Comparison of ENCODE assay signal across 16 cellular contexts in the genomic region with DNA sequence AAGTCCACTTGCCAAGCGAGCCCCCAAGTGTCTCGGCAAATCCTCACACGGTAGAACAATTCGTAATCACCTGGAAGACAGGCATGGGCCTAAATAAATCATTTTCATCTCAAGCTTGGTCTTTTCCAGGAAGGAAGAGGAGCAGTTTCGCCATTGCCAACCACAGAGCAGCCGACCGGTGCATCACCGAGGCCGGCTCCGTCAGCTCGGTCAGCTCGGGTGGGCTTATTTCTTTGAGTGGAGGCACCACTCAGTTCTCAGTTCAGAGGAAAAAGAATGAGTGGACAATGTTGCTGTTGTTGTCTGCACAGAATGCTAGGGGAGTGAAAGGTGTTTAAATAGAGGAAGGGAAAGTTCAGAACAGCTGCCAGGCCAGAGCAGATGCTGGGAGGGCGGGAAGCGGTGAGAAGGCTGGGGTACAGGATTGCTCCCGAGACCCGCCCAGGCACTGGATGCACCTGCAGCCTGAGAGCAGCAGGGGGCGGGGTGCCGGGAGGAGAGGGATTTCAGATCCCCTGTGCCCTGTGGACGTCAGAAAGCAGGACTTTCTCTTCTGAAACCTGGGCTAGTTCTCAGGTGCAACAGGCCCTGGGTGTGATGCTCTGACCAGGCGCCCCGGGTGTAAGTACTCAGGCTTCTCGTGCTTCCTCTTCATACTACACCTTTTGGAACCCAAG. TPM values are rescaled to one million over a fixed set of nuclear protein-coding genes. Genes with fewer than 3 reads are reported as not detected.
DNase-seq lines count a peak whose midpoint lies in the region; ATAC-seq and TF ChIP-seq lines count a peak whose summit lies in the region.
"Had no signal": no experiment of that assay in that cellular context is flagged by ENCODE, and none has a peak within 500 bp of the region (broad histone marks: within the 10 kb centered on the region; RNA-seq: fewer than 3 reads in every experiment).

No MANE protein-coding gene starts in this region.

- no peak overlapping the region for H4K8ac ChIP-seq in neuronal stem cell (ENCODE audit: low read depth, low read length)

- WGBS in neuronal stem cell (ENCODE audit: extremely low coverage in 2 of 2, insufficient read length in 2 of 2, insufficient replicate concordance in 1 of 2), 2 donors = no CpG with 5 or more reads among the region's 22 CpGs
- 77 to 89% (median 80%) methylated on average over 22 of the region's 22 CpGs for WGBS in spleen, 5 donors

- H3K27me3 Mint-ChIP-seq in central memory CD8-positive, alpha-beta T cell = no peaks in the 10 kb centered on the region
- H3K27me3 Mint-ChIP-seq: stimulated activated naive CD8-positive, alpha-beta T cell treated with anti-CD3 and anti-CD28 coated beads, Interleukin-15, amount 100 ng/mL, for 72 hours had no signal

- H3K14ac ChIP-seq in neuronal stem cell (ENCODE audit: low read length) = no peak overlapping the region

- TF ChIP-seq CTCF in GM12864 (IDR thresholded peaks at IDR 0.05; ENCODE audit: low read depth, low read length, missing control alignments) = peak; percentile 36
- TF ChIP-seq CTCF in spleen (IDR thresholded peaks at IDR 0.05 in 8 of 11, conservative IDR thresholded peaks at IDR 0.05 in 3 of 11) = no peak

- no peak overlapping the region for H3K4me2 ChIP-seq in neuronal stem cell (ENCODE audit: insufficient read depth, low read length, poor library complexity, severe bottlenecking)

- H2BK15ac ChIP-seq in neuronal stem cell (ENCODE audit: low read length) = no peak overlapping the region

- no peak for ATAC-seq in central memory CD8-positive, alpha-beta T cell (replicated peaks; ENCODE audit: extremely low read depth, poor library complexity, severe bottlenecking)
- ATAC-seq: psoas muscle; Right ventricle myocardium inferior; stimulated activated naive CD8-positive, alpha-beta T cell treated with anti-CD3 and anti-CD28 coated beads, Interleukin-15, amount 100 ng/mL, for 72 hours had no signal

- peak overlapping the region; percentile 9 for H3K27ac Mint-ChIP-seq in central memory CD8-positive, alpha-beta T cell (ENCODE audit: low read depth)
- H3K27ac Mint-ChIP-seq: activated T-cell treated with anti-CD3 and anti-CD28 coated beads, Interleukin-2, amount 50 U/mL, for 24 hours; memory B cell; stimulated activated naive CD8-positive, alpha-beta T cell treated with anti-CD3 and anti-CD28 coated beads, Interleukin-15, amount 100 ng/mL, for 72 hours had no signal

- peak overlapping the region; percentile 62 for H3K18ac ChIP-seq in neuronal stem cell (ENCODE audit: low read length)

- H4K91ac ChIP-seq in neuronal stem cell (ENCODE audit: low read depth, low read length, poor library complexity) = peak overlapping the region; percentile 22

- H3K4me1 ChIP-seq in neuronal stem cell (ENCODE audit: control insufficient read depth in 2 of 2, insufficient read depth in 1 of 2, low read depth in 1 of 2, low read length in 2 of 2) (peaks cover 0 to 8% of the 10 kb centered on the region in 2 donors), spleen (no peaks in the 10 kb centered on the region)
- H3K4me1 ChIP-seq: psoas muscle had no signal

- TF ChIP-seq POLR2A in spleen (IDR thresholded peaks at IDR 0.05) = no peak

- no peaks in the 10 kb centered on the region for H3K27me3 ChIP-seq in neuronal stem cell (ENCODE audit: control insufficient read depth in 3 of 3, insufficient read depth in 3 of 3, low read depth in 1 of 3, low read length in 3 of 3)
- peaks cover 0 to 4% (median 0%) of the 10 kb centered on the region in 7 donors for H3K27me3 ChIP-seq in spleen (replicated peaks in 1 of 7)

- H2BK120ac ChIP-seq in neuronal stem cell (ENCODE audit: low read depth, low read length) = no peak overlapping the region

- H3K79me1 ChIP-seq in neuronal stem cell (ENCODE audit: low read depth, low read length) = no peaks in the 10 kb centered on the region

- no peak overlapping the region for H3K4ac ChIP-seq in neuronal stem cell (ENCODE audit: low read length)

- H3K4me1 Mint-ChIP-seq in central memory CD8-positive, alpha-beta T cell = peaks cover 17% of the 10 kb centered on the region

- H3K27ac ChIP-seq in neuronal stem cell (replicated peaks; ENCODE audit: low read length) (no peak overlapping the region), spleen (no peak overlapping the region)
- H3K27ac ChIP-seq: psoas muscle had no signal

- DNase-seq in GM12864 (ENCODE audit: low read depth) = no peak
- peak; percentile 18 for DNase-seq in NCI-H69 (lab: John Stamatoyannopoulos, UW)
- no peak for DNase-seq in central memory CD8-positive, alpha-beta T cell (ENCODE audit: low spot score in 2 of 2)
- no peak for DNase-seq in neuronal stem cell (ENCODE audit: low spot score)
- DNase-seq in GM19240 (ENCODE audit: insufficient read length, low spot score) = no peak
- no peak for DNase-seq in spleen
- no peak for DNase-seq in NCI-H510A (lab: John Stamatoyannopoulos, UW)
- DNase-seq: activated T-cell treated with anti-CD3 and anti-CD28 coated beads, Interleukin-2, amount 50 U/mL, for 24 hours; effector memory CD4-positive, alpha-beta T cell; hippocampal formation; NCI-H2171; psoas muscle; stimulated activated CD4-positive, alpha-beta T cell treated with anti-CD3 and anti-CD28 coated beads, Interleukin-4, amount 100 ng/mL, for 24 hours; stimulated activated naive CD8-positive, alpha-beta T cell treated with anti-CD3 and anti-CD28 coated beads, Interleukin-15, amount 100 ng/mL, for 72 hours had no signal

- intact Hi-C loops in spleen (cut with DNase I; ENCODE audit: low total_unique reads) = no loop called here

- no peak overlapping the region for H3K4me3 Mint-ChIP-seq in central memory CD8-positive, alpha-beta T cell
- H3K4me3 Mint-ChIP-seq: memory B cell had no signal

- H3K9me3 Mint-ChIP-seq in central memory CD8-positive, alpha-beta T cell = peaks cover 5% of the 10 kb centered on the region

- H3K9me3 ChIP-seq in neuronal stem cell (replicated peaks in 1 of 2; ENCODE audit: control insufficient read depth in 2 of 2, insufficient read depth in 1 of 2, low read depth in 1 of 2, low read length in 2 of 2) = peaks cover 0 to 5% of the 10 kb centered on the region in 2 donors
- peaks cover 0 to 9% (median 0%) of the 10 kb centered on the region in 8 donors for H3K9me3 ChIP-seq in spleen
- H3K9me3 ChIP-seq: psoas muscle had no signal

- peak overlapping the region; percentile 2 for H2BK12ac ChIP-seq in neuronal stem cell (ENCODE audit: low read length)

- H2AK5ac ChIP-seq in neuronal stem cell (ENCODE audit: low read depth, low read length) = no peak overlapping the region

- no peaks in the 10 kb centered on the region for H3K36me3 ChIP-seq in neuronal stem cell (replicated peaks in 1 of 2; ENCODE audit: control insufficient read depth in 2 of 2, insufficient read depth in 2 of 2, low read length in 2 of 2)
- no peaks in the 10 kb centered on the region for H3K36me3 ChIP-seq in spleen

- H2BK5ac ChIP-seq in neuronal stem cell (ENCODE audit: low read length) = no peak overlapping the region

- peaks cover 2% of the 10 kb centered on the region for H3K36me3 Mint-ChIP-seq in central memory CD8-positive, alpha-beta T cell (ENCODE audit: insufficient read depth)
- H3K36me3 Mint-ChIP-seq: memory B cell had no signal

- H3K23ac ChIP-seq in neuronal stem cell (ENCODE audit: low read depth, low read length, poor library complexity) = no peak overlapping the region

- no peak overlapping the region for H2AFZ ChIP-seq in neuronal stem cell (ENCODE audit: low read length)

- H3K9ac ChIP-seq in neuronal stem cell (ENCODE audit: low read depth, low read length, poor library complexity) = no peak overlapping the region

- H3K4me3 ChIP-seq in GM12864 (ENCODE audit: low read depth, low read length) = no peak overlapping the region
- no peak overlapping the region for H3K4me3 ChIP-seq in neuronal stem cell (ENCODE audit: low read length in 2 of 2)
- no peak overlapping the region for H3K4me3 ChIP-seq in spleen
- H3K4me3 ChIP-seq: psoas muscle had no signal

RNA-seq across cellular contexts. Expression of a gene that starts 17.7 kb away (rescaled TPM):
- polyA plus RNA-seq in neuronal stem cell (2013, experiment 1 of 2) = 149 TPM
- polyA plus RNA-seq in neuronal stem cell (2013, experiment 2 of 2) = 151 TPM
- total RNA-seq in spleen = 100 to 1,000 TPM in 2 of 7 donors, 10 to 100 TPM in 5; 27.2 to 165 (median 81.4) TPM
- polyA plus RNA-seq in spleen = 100 to 1,000 TPM in 1 of 3 donors, 10 to 100 TPM in 2; 71.6 to 138 (median 78.1) TPM

RNA-seq across cellular contexts. Expression of a gene that starts 50.5 kb away (rescaled TPM):
- polyA plus RNA-seq in neuronal stem cell (2013, experiment 1 of 2) = not detected
- not detected for polyA plus RNA-seq in neuronal stem cell (2013, experiment 2 of 2)
- under 1 TPM in 1 of 7 donors, not detected in 6; 0.72 TPM for total RNA-seq in spleen
- polyA plus RNA-seq in spleen = under 1 TPM in 1 of 3 donors, not detected in 2; 0.09 TPM
- total RNA-seq: psoas muscle, Right ventricle myocardium inferior had no signal
- polyA plus RNA-seq: psoas muscle had no signal
